ENCODE assay signal across 8 cellular contexts in the genomic region with DNA sequence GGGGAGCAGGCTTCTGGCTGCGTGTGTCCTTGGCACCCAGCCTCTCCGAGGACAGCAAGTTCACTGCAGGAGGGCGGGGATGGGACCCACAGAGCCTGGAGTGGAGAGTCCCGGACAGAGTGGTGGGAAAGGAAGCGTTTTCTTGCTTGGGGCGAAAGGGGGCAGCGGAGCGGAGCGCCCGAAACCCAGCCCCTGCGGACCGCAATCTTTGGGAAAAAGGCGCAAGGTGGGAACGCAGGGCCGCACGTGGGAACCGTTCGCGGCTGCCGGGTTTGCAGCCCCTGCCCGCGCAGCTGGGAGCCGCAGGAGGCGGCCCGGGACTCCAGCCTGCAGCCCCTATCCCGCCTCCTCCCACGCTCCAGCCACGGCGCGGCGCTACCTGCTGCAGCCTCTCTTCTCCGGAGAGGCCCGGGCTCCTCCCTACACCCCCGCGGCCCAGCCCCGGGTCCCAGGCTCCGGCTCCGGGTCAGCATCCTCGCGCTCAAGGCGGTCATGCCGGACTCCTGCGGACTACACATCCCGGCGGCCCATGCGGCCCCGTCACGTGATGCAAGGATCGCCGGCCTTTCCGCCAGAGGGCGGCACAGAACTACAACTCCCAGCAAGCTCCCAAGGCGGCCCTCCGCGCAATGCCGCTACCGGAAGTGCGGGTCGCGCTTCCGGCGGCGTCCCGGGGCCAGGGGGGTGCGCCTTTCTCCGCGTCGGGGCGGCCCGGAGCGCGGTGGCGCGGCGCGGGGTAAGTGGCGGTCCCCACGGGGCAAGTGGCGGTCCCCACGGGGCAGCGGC. TPM values are rescaled to one million over a fixed set of nuclear protein-coding genes. Genes with fewer than 3 reads are reported as not detected.
DNase-seq lines count a peak whose midpoint lies in the region; ATAC-seq and TF ChIP-seq lines count a peak whose summit lies in the region.

Gene NTHL1, minus strand, starts transcription at position 505 of the 786 bp plus-strand sequence. Its CDS starts 11 bp downstream, at position 494.
Gene TSC2, plus strand, starts transcription at position 656 of the 786 bp plus-strand sequence. CDS start 631 bp downstream, outside the sequence.

- peak; percentile 81 for TF ChIP-seq POLR2A in GM19193 (IDR thresholded peaks at IDR 0.05; ENCODE audit: extremely low read depth, insufficient read depth, insufficient read length)

- peak; percentile 95 for ATAC-seq in HG03439 (IDR thresholded peaks at IDR 0.05; ENCODE audit: unreplicated experiment)

- H3K27me3 ChIP-seq in BJ (ENCODE audit: control insufficient read depth, insufficient read depth, low read length): no peaks in the 10 kb centered on the region
- H3K27me3 ChIP-seq in colonic mucosa: no peaks in the 10 kb centered on the region

- POLR2A ChIA-PET in BJ (lab: Charles Lee): interaction anchor here (0.6 to 0.8 kb wide), 3 partner anchors 15 to 167 kb away, joined by 3 to 4 read pairs (median 4); partner anchors contain the start of gene TRAF7

- intact Hi-C loops in colonic mucosa (cut with DNase I): no loop called here

- CTCF ChIA-PET in BJ (lab: Yijun Ruan, JAX): interaction anchor here (0.5 to 2.3 kb wide), 11 partner anchors 9 to 103 kb away, joined by 3 to 15 read pairs (median 5); partner anchors contain the start of genes NHERF2 and NPW

- H3K36me3 ChIP-seq in BJ (ENCODE audit: control insufficient read depth, insufficient read depth, low read length): peaks cover 4% of the 10 kb centered on the region
- H3K36me3 ChIP-seq in colonic mucosa: no peaks in the 10 kb centered on the region

- H3K9me3 ChIP-seq in colonic mucosa: no peaks in the 10 kb centered on the region

- H3K4me3 ChIP-seq in BJ (ENCODE audit: low read depth, low read length) (peak within 1 kb of the TSS; percentile 92), colonic mucosa (peak within 1 kb of the TSS; percentile 97)

- H3K4me1 ChIP-seq in colonic mucosa: peaks cover 34% of the 10 kb centered on the region

- TF ChIP-seq CTCF in BJ (IDR thresholded peaks at IDR 0.05; ENCODE audit: insufficient read depth, low read depth, low read length) (peak; percentile 43), colonic mucosa (IDR thresholded peaks at IDR 0.05) (peak; percentile 37)

- H3K9ac ChIP-seq in colonic mucosa (ENCODE audit: low read depth in 2 of 2, low read length in 2 of 2): peak within 1 kb of the TSS; percentile 80 to 82

- DNase-seq in BJ (ENCODE audit: low read depth): peak; percentile 80
- peak; percentile 75 for DNase-seq in NCI-H524 treated with DMSO at 0.1 percent for 48 hours (lab: John Stamatoyannopoulos, UW)
- DNase-seq in activated CD4-positive, alpha-beta T cell treated with anti-CD3 and anti-CD28 coated beads for 48 hours: peak; percentile 97
- peak; percentile 99 for DNase-seq in colonic mucosa
- peak; percentile 98 for DNase-seq in left kidney (ENCODE audit: low read depth, low spot score)
- peak; percentile 95 for DNase-seq in stimulated activated CD4-positive, alpha-beta T cell treated with anti-CD3 and anti-CD28 coated beads, Interleukin-2, amount 100 ng/mL, for 24 hours

- peak within 1 kb of the TSS; percentile 77 for H3K27ac ChIP-seq in colonic mucosa

RNA-seq across cellular contexts. Expression of gene NTHL1, which starts in this region (rescaled TPM):
- 14.6 and 21.0 TPM in 2 replicates for polyA plus RNA-seq in BJ (2011; rRNA removed)
- polyA minus RNA-seq in BJ (2011; rRNA and poly(A)+ RNA removed): 3.5 and 10.6 TPM in 2 replicates
- total RNA-seq in colonic mucosa: 10 to 100 TPM; 30.1 to 96.8 TPM

RNA-seq across cellular contexts. Expression of gene TSC2, which starts in this region (rescaled TPM):
- 30.5 and 66.3 TPM in 2 replicates for polyA plus RNA-seq in BJ (2011; rRNA removed)
- polyA minus RNA-seq in BJ (2011; rRNA and poly(A)+ RNA removed): 67.8 and 87.9 TPM in 2 replicates
- 100 to 1,000 TPM in 1 of 2 donors, 10 to 100 TPM in 1; 75.3 to 143 TPM for total RNA-seq in colonic mucosa

Comparison
In these comparisons a context has a peak if more than half of its experiments do, and no peak if none do; other contexts are left out.
1. Peak in every context shown above with its lines: DNase-seq, ATAC-seq, H3K4me3 ChIP-seq and H3K27ac ChIP-seq.